ENCODE assay signal across 15 cellular contexts in genomic region chr22:37293172-37293571, GRCh38. TPM values are rescaled to one million over a fixed set of nuclear protein-coding genes. Genes with fewer than 3 reads are reported as not detected.
"Had no signal": no experiment of that assay in that cellular context is flagged by ENCODE, and none has a peak within 500 bp of the region (broad histone marks: within the 10 kb centered on the region; RNA-seq: fewer than 3 reads in every experiment).

No MANE protein-coding gene starts in this region.

- ATAC-seq: heart right ventricle had no signal

- H3K4me3 ChIP-seq: ascending aorta, heart right ventricle, neural progenitor cell, tibial nerve had no signal

- H3K27me3 Mint-ChIP-seq: activated CD4-positive, alpha-beta memory T cell treated with anti-CD3 and anti-CD28 coated beads for 36 hours had no signal

- H3K36me3 ChIP-seq: ascending aorta, neural progenitor cell, tibial nerve had no signal

- DNase-seq: activated CD4-positive, alpha-beta memory T cell treated with anti-CD3 and anti-CD28 coated beads for 36 hours; activated CD4-positive, CD25-positive, alpha-beta regulatory T cell treated with anti-CD3 and anti-CD28 coated beads, Interleukin-2, amount 50 U/mL, for 72 hours; activated CD8-positive, alpha-beta memory T cell treated with anti-CD3 and anti-CD28 coated beads, Interleukin-2, amount 50 U/mL, for 48 hours; foreskin melanocyte; heart right ventricle; mammary epithelial cell; retina; stimulated activated CD4-positive, alpha-beta T cell treated with anti-CD3 and anti-CD28 coated beads, Interleukin-15, amount 100 ng/mL, for 24 hours; stimulated activated CD4-positive, alpha-beta T cell treated with anti-CD3 and anti-CD28 coated beads, Interleukin-4, amount 100 ng/mL, for 4 hours had no signal

- H3K4me3 Mint-ChIP-seq: activated CD4-positive, alpha-beta memory T cell treated with anti-CD3 and anti-CD28 coated beads for 36 hours; neural progenitor cell had no signal

- H3K27ac Mint-ChIP-seq: neural progenitor cell had no signal

- H3K9me3 Mint-ChIP-seq: activated CD4-positive, alpha-beta memory T cell treated with anti-CD3 and anti-CD28 coated beads for 36 hours; neural progenitor cell had no signal

- H3K36me3 Mint-ChIP-seq: neural progenitor cell had no signal

- H3K9me3 ChIP-seq: ascending aorta had no signal

- H3K4me1 ChIP-seq: ascending aorta, neural progenitor cell, parathyroid adenoma, tibial nerve had no signal

- H3K27ac ChIP-seq: ascending aorta, heart right ventricle, neural progenitor cell, parathyroid adenoma, tibial nerve had no signal

RNA-seq across cellular contexts. Expression of gene CYTH4, which starts 10.9 kb away (rescaled TPM):
- total RNA-seq: bronchial epithelial cell, endothelial cell of umbilical vein had no signal
